In genomic region chr12:52003591-52003990, GRCh38 we compare ENCODE assay signal across 19 cellular contexts.
"Had no signal": no experiment of that assay in that cellular context is flagged by ENCODE, and none has a peak within 500 bp of the region (broad histone marks: within the 10 kb centered on the region; RNA-seq: fewer than 3 reads in every experiment).

No MANE protein-coding gene starts in this region.

- H3K9me3 ChIP-seq: breast epithelium, gastrocnemius medialis, heart left ventricle, psoas muscle, suprapubic skin, transverse colon, vagina had no signal

- H3K36me3 ChIP-seq: breast epithelium, gastrocnemius medialis, transverse colon, vagina had no signal

- ATAC-seq: activated CD8-positive, alpha-beta T cell treated with anti-CD3 and anti-CD28 coated beads, Interleukin-2, amount 10 ng/mL, durations not matched to agents 7 days and 5 days; activated T-cell treated with anti-CD3 and anti-CD28 coated beads, Interleukin-2, amount 50 U/mL, for 4 hours; esophagus mucosa; stimulated activated naive CD8-positive, alpha-beta T cell treated with anti-CD3 and anti-CD28 coated beads, Interleukin-15, Interleukin-2, amounts not matched to agents 100 U/mL and 50 U/mL, for 24 hours had no signal

- H3K27me3 ChIP-seq: breast epithelium, suprapubic skin, vagina had no signal

- H3K27ac ChIP-seq: breast epithelium, gastrocnemius medialis, heart left ventricle, psoas muscle, suprapubic skin, transverse colon, vagina had no signal

- H3K9me3 Mint-ChIP-seq: activated CD4-positive, alpha-beta T cell treated with anti-CD3 and anti-CD28 coated beads, Interleukin-2, amount 10 ng/mL, durations not matched to agents 24 days and 14 days; activated naive CD4-positive, alpha-beta T cell treated with anti-CD3 and anti-CD28 coated beads, Interleukin-2, amount 10 ng/mL, durations not matched to agents 7 days and 5 days; activated T-cell treated with anti-CD3 and anti-CD28 coated beads, Interleukin-2, amount 50 U/mL, for 4 hours had no signal

- H3K27ac Mint-ChIP-seq: activated CD4-positive, alpha-beta T cell treated with anti-CD3 and anti-CD28 coated beads, Interleukin-2, amount 10 ng/mL, durations not matched to agents 24 days and 14 days; activated CD8-positive, alpha-beta T cell treated with anti-CD3 and anti-CD28 coated beads, Interleukin-2, amount 10 ng/mL, durations not matched to agents 7 days and 5 days; activated naive CD4-positive, alpha-beta T cell treated with anti-CD3 and anti-CD28 coated beads, Interleukin-2, amount 10 ng/mL, durations not matched to agents 7 days and 5 days had no signal

- H3K4me3 Mint-ChIP-seq: activated CD4-positive, alpha-beta T cell treated with anti-CD3 and anti-CD28 coated beads, Interleukin-2, amount 10 ng/mL, durations not matched to agents 24 days and 14 days; activated CD8-positive, alpha-beta T cell treated with anti-CD3 and anti-CD28 coated beads, Interleukin-2, amount 10 ng/mL, durations not matched to agents 7 days and 5 days; activated naive CD4-positive, alpha-beta T cell treated with anti-CD3 and anti-CD28 coated beads, Interleukin-2, amount 10 ng/mL, durations not matched to agents 7 days and 5 days; activated T-cell treated with anti-CD3 and anti-CD28 coated beads, Interleukin-2, amount 50 U/mL, for 4 hours had no signal

- H3K36me3 Mint-ChIP-seq: activated naive CD4-positive, alpha-beta T cell treated with anti-CD3 and anti-CD28 coated beads, Interleukin-2, amount 10 ng/mL, durations not matched to agents 7 days and 5 days had no signal

- H3K4me3 ChIP-seq: breast epithelium, gastrocnemius medialis, heart left ventricle, psoas muscle, suprapubic skin, transverse colon, vagina had no signal

- DNase-seq: activated CD4-positive, CD25-positive, alpha-beta regulatory T cell; activated CD8-positive, alpha-beta T cell treated with anti-CD3 and anti-CD28 coated beads, Interleukin-2, amount 10 ng/mL, durations not matched to agents 7 days and 5 days; activated effector memory CD4-positive, alpha-beta T cell treated with Interleukin-2 at 50 U/mL for 16 hours; activated T-cell treated with anti-CD3 and anti-CD28 coated beads, Interleukin-2, amount 50 U/mL, for 4 hours; cerebellar nuclear complex; cortex of kidney; stimulated activated CD4-positive, alpha-beta T cell treated with anti-CD3 and anti-CD28 coated beads, Interleukin-2, amount 100 ng/mL, for 24 hours; T1000 had no signal
